23 cellular contexts compared by ENCODE assay signal in genomic region chr7:57204411-57204811, GRCh38.
"Had no signal": no experiment of that assay in that cellular context is flagged by ENCODE, and none has a peak within 500 bp of the region (broad histone marks: within the 10 kb centered on the region; RNA-seq: fewer than 3 reads in every experiment).

No MANE protein-coding gene starts in this region.

- DNase-seq: activated CD4-positive, alpha-beta memory T cell treated with anti-CD3 and anti-CD28 coated beads, Interleukin-2, amount 10 ng/mL, durations not matched to agents 7 days and 5 days; activated CD4-positive, alpha-beta T cell treated with anti-CD3 and anti-CD28 coated beads for 36 hours; activated CD4-positive, alpha-beta T cell treated with anti-CD3 and anti-CD28 coated beads, Interleukin-2, amount 50 U/mL, for 1 hour; activated CD8-positive, alpha-beta memory T cell treated with anti-CD3 and anti-CD28 coated beads, Interleukin-2, amount 50 U/mL, for 4 hours; activated effector memory CD4-positive, alpha-beta T cell treated with Interleukin-2 at 50 U/mL for 16 hours; activated naive CD4-positive, alpha-beta T cell; activated T-cell treated with anti-CD3 and anti-CD28 coated beads, Interleukin-2, amount 50 U/mL, for 1 hour; NCI-H1092; NCI-H2029; NCI-H2107; NCI-H2171 treated with DMSO at 0.1 percent for 48 hours; NCI-H226; NCI-H526; NCI-H774; SIG-M5; T-helper 17 cell; T1000 had no signal

- ATAC-seq: activated CD4-positive, alpha-beta T cell treated with anti-CD3 and anti-CD28 coated beads for 36 hours; T-helper 17 cell had no signal

- H3K36me3 ChIP-seq: breast epithelium had no signal

- H3K9ac ChIP-seq: KMS-11 had no signal

- H3K4me1 ChIP-seq: breast epithelium had no signal

- H3K4me3 ChIP-seq: breast epithelium had no signal

- H3K27me3 ChIP-seq: breast epithelium had no signal

- H3K27ac Mint-ChIP-seq: activated CD4-positive, alpha-beta memory T cell treated with anti-CD3 and anti-CD28 coated beads, Interleukin-2, amount 10 ng/mL, durations not matched to agents 7 days and 5 days; activated CD4-positive, alpha-beta T cell treated with anti-CD3 and anti-CD28 coated beads for 36 hours; activated naive CD4-positive, alpha-beta T cell treated with anti-CD3 and anti-CD28 coated beads, Interleukin-2, amount 50 U/mL, for 24 hours; activated T-helper 1 cell treated with anti-CD3 and anti-CD28 coated beads, Interleukin-12 subunit alpha, Interleukin-12 subunit beta, Interleukin-2, Interleukin-4 antibody, amounts not matched to agents 30 ng/mL and 10 ng/mL and 1 ng/mL, durations not matched to agents 14 hours and 24 hours and 36 hours; T-helper 17 cell had no signal

- H3K4me1 Mint-ChIP-seq: activated CD4-positive, alpha-beta memory T cell treated with anti-CD3 and anti-CD28 coated beads, Interleukin-2, amount 10 ng/mL, durations not matched to agents 7 days and 5 days; activated CD4-positive, alpha-beta T cell treated with anti-CD3 and anti-CD28 coated beads for 36 hours; activated naive CD4-positive, alpha-beta T cell treated with anti-CD3 and anti-CD28 coated beads, Interleukin-2, amount 50 U/mL, for 24 hours; IgD-negative memory B cell; T-helper 17 cell had no signal

- H3K27me3 Mint-ChIP-seq: activated CD4-positive, alpha-beta memory T cell treated with anti-CD3 and anti-CD28 coated beads, Interleukin-2, amount 10 ng/mL, durations not matched to agents 7 days and 5 days; activated CD4-positive, alpha-beta T cell treated with anti-CD3 and anti-CD28 coated beads for 36 hours; IgD-negative memory B cell; T-helper 17 cell had no signal

- H3K4me2 ChIP-seq: KMS-11 had no signal

- H3K4me3 Mint-ChIP-seq: activated CD4-positive, alpha-beta memory T cell treated with anti-CD3 and anti-CD28 coated beads, Interleukin-2, amount 10 ng/mL, durations not matched to agents 7 days and 5 days; activated CD4-positive, alpha-beta T cell treated with anti-CD3 and anti-CD28 coated beads for 36 hours; activated naive CD4-positive, alpha-beta T cell treated with anti-CD3 and anti-CD28 coated beads, Interleukin-2, amount 50 U/mL, for 24 hours; activated T-helper 1 cell treated with anti-CD3 and anti-CD28 coated beads, Interleukin-12 subunit alpha, Interleukin-12 subunit beta, Interleukin-2, Interleukin-4 antibody, amounts not matched to agents 30 ng/mL and 10 ng/mL and 1 ng/mL, durations not matched to agents 14 hours and 24 hours and 36 hours; T-helper 17 cell had no signal

- H3K27ac ChIP-seq: breast epithelium, KMS-11, VCaP had no signal

- H3K36me3 Mint-ChIP-seq: IgD-negative memory B cell had no signal
